9 cellular contexts compared by ENCODE assay signal in genomic region chr7:12638851-12639467, GRCh38. TPM values are rescaled to one million over a fixed set of nuclear protein-coding genes. Genes with fewer than 3 reads are reported as not detected.
DNase-seq lines count a peak whose midpoint lies in the region; ATAC-seq and TF ChIP-seq lines count a peak whose summit lies in the region.
"Had no signal": no experiment of that assay in that cellular context is flagged by ENCODE, and none has a peak within 500 bp of the region (broad histone marks: within the 10 kb centered on the region; RNA-seq: fewer than 3 reads in every experiment).

No MANE protein-coding gene starts in this region.

- POLR2A ChIA-PET in activated CD4-positive, alpha-beta T cell treated with anti-CD3 and anti-CD28 coated beads, Interleukin-2, amount 10 ng/mL, durations not matched to agents 7 days and 5 days (lab: Charles Lee): no interaction called here

- no peaks in the 10 kb centered on the region for H3K9me3 Mint-ChIP-seq in activated CD4-positive, alpha-beta T cell treated with anti-CD3 and anti-CD28 coated beads, Interleukin-2, amount 10 ng/mL, durations not matched to agents 7 days and 5 days
- H3K9me3 Mint-ChIP-seq: activated naive CD4-positive, alpha-beta T cell treated with anti-CD3 and anti-CD28 coated beads, Interleukin-2, amount 50 U/mL, for 72 hours had no signal

- H3K4me1 Mint-ChIP-seq in activated CD4-positive, alpha-beta T cell treated with anti-CD3 and anti-CD28 coated beads, Interleukin-2, amount 10 ng/mL, durations not matched to agents 7 days and 5 days: peaks cover 28% of the 10 kb centered on the region

- in situ Hi-C loops in brain microvascular endothelial cell (cut with HindIII; ENCODE audit: low pct_ligation_motif_present, low sequenced_read_pairs): no loop called here

- CTCF ChIA-PET in activated CD4-positive, alpha-beta T cell treated with anti-CD3 and anti-CD28 coated beads, Interleukin-2, amount 10 ng/mL, durations not matched to agents 7 days and 5 days (lab: Charles Lee): interaction anchor here (1.1 to 1.9 kb wide), 4 partner anchors 8 to 48 kb away, joined by 3 to 18 read pairs (median 4); partner anchors contain the start of gene ARL4A

- H3K9me3 ChIP-seq in liver (ENCODE audit: control insufficient read depth in 4 of 4, low read length in 3 of 4): no peaks in the 10 kb centered on the region

- peak; percentile 83 to 85 for TF ChIP-seq RAD21 in liver (IDR thresholded peaks at IDR 0.05)

- H3K27ac Mint-ChIP-seq in activated CD4-positive, alpha-beta T cell treated with anti-CD3 and anti-CD28 coated beads, Interleukin-2, amount 10 ng/mL, durations not matched to agents 7 days and 5 days: no peak overlapping the region

- TF ChIP-seq CTCF in brain microvascular endothelial cell (IDR thresholded peaks at IDR 0.05; ENCODE audit: low read depth, low read length, missing control alignments) (peak; percentile 36), liver (IDR thresholded peaks at IDR 0.05; ENCODE audit: low read depth, low read length, missing input control) (peak; percentile 55)

- peak; percentile 37 for ATAC-seq in HG02678 (IDR thresholded peaks at IDR 0.05; ENCODE audit: unreplicated experiment)

- peaks cover 3% of the 10 kb centered on the region for H3K27me3 Mint-ChIP-seq in activated CD4-positive, alpha-beta T cell treated with anti-CD3 and anti-CD28 coated beads, Interleukin-2, amount 10 ng/mL, durations not matched to agents 7 days and 5 days

- H3K9ac ChIP-seq in liver (ENCODE audit: low read depth in 1 of 2, low read length in 2 of 2): no peak overlapping the region

- WGBS in liver: 13% methylated on average over 6 of the region's 6 CpGs

- H3K36me3 Mint-ChIP-seq in activated CD4-positive, alpha-beta T cell treated with anti-CD3 and anti-CD28 coated beads, Interleukin-2, amount 10 ng/mL, durations not matched to agents 7 days and 5 days (ENCODE audit: low read depth): no peaks in the 10 kb centered on the region

- no peaks in the 10 kb centered on the region for H3K4me1 ChIP-seq in liver (ENCODE audit: control insufficient read depth in 4 of 4, insufficient read depth in 4 of 4, low read length in 3 of 4)

- H3K27me3 ChIP-seq in brain microvascular endothelial cell (replicated peaks): no peaks in the 10 kb centered on the region
- no peaks in the 10 kb centered on the region for H3K27me3 ChIP-seq in liver (ENCODE audit: control insufficient read depth in 4 of 4, insufficient read depth in 4 of 4, low read length in 3 of 4)

- H3K4me3 Mint-ChIP-seq in activated CD4-positive, alpha-beta T cell treated with anti-CD3 and anti-CD28 coated beads, Interleukin-2, amount 10 ng/mL, durations not matched to agents 7 days and 5 days: no peak overlapping the region

- no peak overlapping the region for H3K27ac ChIP-seq in brain microvascular endothelial cell
- no peak overlapping the region for H3K27ac ChIP-seq in liver (ENCODE audit: low read depth in 1 of 2, low read length in 2 of 2)

- DNase-seq in NOMO-1 treated with DMSO at 0.1 percent for 48 hours (lab: John Stamatoyannopoulos, UW; ENCODE audit: unreplicated experiment): peak; percentile 60
- DNase-seq in NOMO-1 treated with dmso at 0.1 percent for 144 hours (lab: John Stamatoyannopoulos, UW; ENCODE audit: unreplicated experiment): no peak
- DNase-seq in NCI-H446 (lab: John Stamatoyannopoulos, UW): peak; percentile 7 to 77
- DNase-seq in brain microvascular endothelial cell: no peak
- DNase-seq in T1000 (lab: John Stamatoyannopoulos, UW): no peak
- no peak for DNase-seq in activated CD4-positive, alpha-beta T cell treated with anti-CD3 and anti-CD28 coated beads, Interleukin-2, amount 10 ng/mL, durations not matched to agents 7 days and 5 days

- H3K36me3 ChIP-seq in brain microvascular endothelial cell (replicated peaks) (no peaks in the 10 kb centered on the region), liver (ENCODE audit: control insufficient read depth in 4 of 4, insufficient read depth in 3 of 4, low read depth in 1 of 4, low read length in 3 of 4) (no peaks in the 10 kb centered on the region)

- no peak overlapping the region for H3K4me3 ChIP-seq in brain microvascular endothelial cell (ENCODE audit: low read depth, low read length)
- H3K4me3 ChIP-seq in liver (ENCODE audit: low read depth in 1 of 3, low read length in 3 of 3): no peak overlapping the region

TF ChIP-seq in liver, 16 proteins besides CTCF, POLR2A, EP300 and RAD21:
- no peak for TF ChIP-seq HNF4A (conservative IDR thresholded peaks at IDR 0.05)
- TF ChIP-seq MAX (IDR thresholded peaks at IDR 0.05): no peak
- no peak for TF ChIP-seq ZBTB33 (IDR thresholded peaks at IDR 0.05)
- no peak for TF ChIP-seq NR2F2 (IDR thresholded peaks at IDR 0.05)
- TF ChIP-seq TAF1 (conservative IDR thresholded peaks at IDR 0.05): no peak
- no peak for TF ChIP-seq EGR1 (IDR thresholded peaks at IDR 0.05; ENCODE audit: low read depth in 2 of 2)
- no peak for TF ChIP-seq FOXA2 (IDR thresholded peaks at IDR 0.05)
- no peak for TF ChIP-seq YY1 (IDR thresholded peaks at IDR 0.05)
- TF ChIP-seq HNF4G (IDR thresholded peaks at IDR 0.05): no peak
- TF ChIP-seq SP1 (IDR thresholded peaks at IDR 0.05): no peak
- TF ChIP-seq JUND (IDR thresholded peaks at IDR 0.05): no peak
- TF ChIP-seq RXRA (IDR thresholded peaks at IDR 0.05): no peak
- no peak for TF ChIP-seq ATF3 (IDR thresholded peaks at IDR 0.05)
- no peak for TF ChIP-seq FOXA1 (IDR thresholded peaks at IDR 0.05)
- no peak for TF ChIP-seq REST (IDR thresholded peaks at IDR 0.05)
TF ChIP-seq in liver: peak in this region for 0.

RNA-seq across cellular contexts. Expression of gene ARL4A, which starts 48.5 kb away (rescaled TPM):
- total RNA-seq in liver: 10 to 100 TPM; 12.2 to 77.3 TPM
- 10 to 100 TPM in 1 of 2 donors, 1 to 10 TPM in 1; 7.5 to 19.8 TPM for polyA plus RNA-seq in liver
- total RNA-seq in activated CD4-positive, alpha-beta T cell treated with anti-CD3 and anti-CD28 coated beads, Interleukin-2, amount 10 ng/mL, durations not matched to agents 7 days and 5 days: 10 to 100 TPM; 13.9 to 14.9 TPM

Comparison
In these comparisons a context has a peak if more than half of its experiments do, and no peak if none do; other contexts are left out.
1. DNase-seq: peak in NOMO-1 treated with DMSO at 0.1 percent for 48 hours (single experiment) and NCI-H446 (2 of 2); none in NOMO-1 treated with dmso at 0.1 percent for 144 hours (single experiment), brain microvascular endothelial cell (single experiment), T1000 (single experiment) and activated CD4-positive, alpha-beta T cell treated with anti-CD3 and anti-CD28 coated beads, Interleukin-2, amount 10 ng/mL, durations not matched to agents 7 days and 5 days (single experiment).